Comparison of ENCODE assay signal across 8 cellular contexts in the genomic region with DNA sequence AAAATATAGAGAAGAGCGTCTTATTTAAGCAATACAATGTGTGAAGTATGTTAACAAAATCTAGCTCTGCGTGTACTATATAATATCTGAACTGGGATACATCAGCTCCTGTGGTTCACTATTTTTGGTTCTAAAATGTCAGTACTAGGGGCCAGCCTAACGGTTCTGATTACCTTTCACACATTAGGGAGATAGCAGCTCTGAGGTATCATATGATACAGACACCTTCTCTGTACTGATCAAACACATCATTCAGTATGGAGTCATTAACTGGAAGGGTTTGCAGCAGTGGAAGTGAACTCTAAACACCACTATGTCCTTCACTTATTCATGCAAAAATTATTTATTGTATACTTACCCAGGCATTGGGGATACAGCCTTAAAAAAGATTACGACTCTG. TPM values are rescaled to one million over a fixed set of nuclear protein-coding genes. Genes with fewer than 3 reads are reported as not detected.
DNase-seq lines count a peak whose midpoint lies in the region; ATAC-seq and TF ChIP-seq lines count a peak whose summit lies in the region.

No MANE protein-coding gene starts in this region.

- peak overlapping the region; percentile 58 for H2AFZ ChIP-seq in HCT116 (ENCODE audit: low read depth, low read length, poor library complexity, severe bottlenecking)

- H3K27me3 ChIP-seq in HCT116 (ENCODE audit: insufficient read depth, low read length) = no peaks in the 10 kb centered on the region

- H3K36me3 ChIP-seq in HCT116 (ENCODE audit: control insufficient read depth in 1 of 2, insufficient read depth in 2 of 2, low read length in 2 of 2) = no peaks in the 10 kb centered on the region
- no peaks in the 10 kb centered on the region for H3K36me3 ChIP-seq in mesodermal cell (ENCODE audit: control insufficient read depth, insufficient read depth, low read length)

- no peak for TF ChIP-seq CTCF in HCT116 (IDR thresholded peaks at IDR 0.05 in 2 of 3, conservative IDR thresholded peaks at IDR 0.05 in 1 of 3; ENCODE audit: borderline replicate concordance in 1 of 3, insufficient read depth in 1 of 3, low read depth in 2 of 3, low read length in 2 of 3)

- CTCF ChIA-PET in HCT116 (lab: Charles Lee) = no interaction called here

- no peaks in the 10 kb centered on the region for H3K9me3 ChIP-seq in HCT116 (ENCODE audit: control insufficient read depth in 1 of 2, insufficient read depth in 1 of 2, low read depth in 1 of 2, low read length in 2 of 2)
- H3K9me3 ChIP-seq in mesodermal cell (ENCODE audit: control insufficient read depth, low read length) = no peaks in the 10 kb centered on the region

- intact Hi-C loops in HCT116 (cut with micrococcal nuclease) = loop anchor here (2.0 to 10.0 kb wide), 2 partner anchors 129 to 229 kb away; partner anchors contain the start of gene ERAP1

- H3K79me2 ChIP-seq in HCT116 (ENCODE audit: insufficient read depth, low read length) = peaks cover 23% of the 10 kb centered on the region

- RAD21 ChIA-PET in HCT116 (lab: Charles Lee; ENCODE audit: low non-redundant PET in 1 of 2, low total read pairs in 2 of 2, uncharacterized antibody in 2 of 2, unreplicated experiment in 2 of 2) = no interaction called here

- BruUV-seq in HCT116 (replicated peaks; lab: Mats Ljungman, UMichigan) = no TSS peak

- WGBS in mesodermal cell (ENCODE audit: insufficient coverage in 2 of 2), 2 experiments = 65 to 100% methylated on average over 2 of the region's 4 CpGs

- no peak for TF ChIP-seq RAD21 in HCT116 (IDR thresholded peaks at IDR 0.05; ENCODE audit: low read depth)

- POLR2A ChIA-PET in HCT116 (lab: Charles Lee) = no interaction called here

- peak overlapping the region; percentile 87 for H3K27ac ChIP-seq in HCT116 (ENCODE audit: low read depth, low read length)
- H3K27ac ChIP-seq in angular gyrus (ENCODE audit: low read depth, low read length) = peak overlapping the region; percentile 99
- peak overlapping the region; percentile 84 for H3K27ac ChIP-seq in mesodermal cell (ENCODE audit: low read depth, low read length, severe bottlenecking)

- no peak for TF ChIP-seq POLR2A in HCT116 (IDR thresholded peaks at IDR 0.05; ENCODE audit: borderline replicate concordance, extremely low read depth, insufficient read depth, insufficient read length)

- DNase-seq in A172 (ENCODE audit: low spot score) = peak; percentile 6
- DNase-seq in HCT116 (ENCODE audit: low read depth, low spot score) = no peak
- no peak for DNase-seq in NCI-H1930 (lab: John Stamatoyannopoulos, UW)
- DNase-seq in RPMI8226 = no peak

- H3K4me3 ChIP-seq in HCT116 (replicated peaks in 1 of 2; ENCODE audit: low read depth in 1 of 2, low read length in 2 of 2) = peak overlapping the region; percentile 70 to 83
- peak overlapping the region; percentile 71 for H3K4me3 ChIP-seq in mesodermal cell (ENCODE audit: extremely low read depth, insufficient read depth, low read length, poor library complexity, severe bottlenecking)

- H3K4me2 ChIP-seq in HCT116 (ENCODE audit: low read length) = peak overlapping the region; percentile 99

- H3K9me2 ChIP-seq in HCT116 (ENCODE audit: insufficient read depth) = no peaks in the 10 kb centered on the region

- H4K20me1 ChIP-seq in HCT116 (ENCODE audit: insufficient read depth) = no peaks in the 10 kb centered on the region

- H3K9ac ChIP-seq in HCT116 (ENCODE audit: low read length) = peak overlapping the region; percentile 79

- H3K4me1 ChIP-seq in HCT116 (ENCODE audit: control insufficient read depth in 1 of 2, insufficient read depth in 2 of 2, low read length in 2 of 2) = peaks cover 17 to 36% of the 10 kb centered on the region in 2 experiments; a peak in 3 of 4 replicates
- H3K4me1 ChIP-seq in mesodermal cell (ENCODE audit: control insufficient read depth, insufficient read depth, low read length, poor library complexity, severe bottlenecking) = no peaks in the 10 kb centered on the region

- ATAC-seq in HCT116 = no peak
- ATAC-seq in HG03520 (IDR thresholded peaks at IDR 0.05; ENCODE audit: unreplicated experiment) = no peak
- no peak for ATAC-seq in GM18867 (IDR thresholded peaks at IDR 0.05; ENCODE audit: unreplicated experiment)

TF ChIP-seq in HCT116, 20 proteins besides CTCF, POLR2A, EP300 and RAD21:
- TF ChIP-seq ZBTB33 (IDR thresholded peaks at IDR 0.05; ENCODE audit: extremely low read depth, insufficient replicate concordance, low read length) (no peak), SP1 (IDR thresholded peaks at IDR 0.05; ENCODE audit: low read depth) (no peak), JUND (IDR thresholded peaks at IDR 0.05) (no peak), SRF (IDR thresholded peaks at IDR 0.05; ENCODE audit: low read depth) (no peak), CEBPB (IDR thresholded peaks at IDR 0.05; ENCODE audit: low read depth) (no peak), POLR2AphosphoS5 (IDR thresholded peaks at IDR 0.05; ENCODE audit: low read depth, low read length) (no peak), SIN3A (IDR thresholded peaks at IDR 0.05; ENCODE audit: low read depth) (no peak), EZH2 (IDR thresholded peaks at IDR 0.05) (no peak), ELF1 (IDR thresholded peaks at IDR 0.05; ENCODE audit: borderline replicate concordance, low read depth) (no peak), ZFX (IDR thresholded peaks at IDR 0.05) (no peak), ATF3 (IDR thresholded peaks at IDR 0.05) (no peak), MAX (IDR thresholded peaks at IDR 0.05) (no peak), TCF7L2 (IDR thresholded peaks at IDR 0.05; ENCODE audit: borderline replicate concordance, extremely low read depth, insufficient read depth, insufficient read length) (no peak), CBX3 (IDR thresholded peaks at IDR 0.05; ENCODE audit: low read depth) (no peak), ZNF274 (IDR thresholded peaks at IDR 0.05; ENCODE audit: low read depth, low read length) (no peak), EGR1 (IDR thresholded peaks at IDR 0.05; ENCODE audit: low read depth) (no peak), EZH2phosphoT487 (IDR thresholded peaks at IDR 0.05; ENCODE audit: borderline replicate concordance) (no peak), YY1 (IDR thresholded peaks at IDR 0.05; ENCODE audit: extremely low read depth, insufficient replicate concordance, low read depth, low read length) (no peak)
- TF ChIP-seq, protein P1, sequence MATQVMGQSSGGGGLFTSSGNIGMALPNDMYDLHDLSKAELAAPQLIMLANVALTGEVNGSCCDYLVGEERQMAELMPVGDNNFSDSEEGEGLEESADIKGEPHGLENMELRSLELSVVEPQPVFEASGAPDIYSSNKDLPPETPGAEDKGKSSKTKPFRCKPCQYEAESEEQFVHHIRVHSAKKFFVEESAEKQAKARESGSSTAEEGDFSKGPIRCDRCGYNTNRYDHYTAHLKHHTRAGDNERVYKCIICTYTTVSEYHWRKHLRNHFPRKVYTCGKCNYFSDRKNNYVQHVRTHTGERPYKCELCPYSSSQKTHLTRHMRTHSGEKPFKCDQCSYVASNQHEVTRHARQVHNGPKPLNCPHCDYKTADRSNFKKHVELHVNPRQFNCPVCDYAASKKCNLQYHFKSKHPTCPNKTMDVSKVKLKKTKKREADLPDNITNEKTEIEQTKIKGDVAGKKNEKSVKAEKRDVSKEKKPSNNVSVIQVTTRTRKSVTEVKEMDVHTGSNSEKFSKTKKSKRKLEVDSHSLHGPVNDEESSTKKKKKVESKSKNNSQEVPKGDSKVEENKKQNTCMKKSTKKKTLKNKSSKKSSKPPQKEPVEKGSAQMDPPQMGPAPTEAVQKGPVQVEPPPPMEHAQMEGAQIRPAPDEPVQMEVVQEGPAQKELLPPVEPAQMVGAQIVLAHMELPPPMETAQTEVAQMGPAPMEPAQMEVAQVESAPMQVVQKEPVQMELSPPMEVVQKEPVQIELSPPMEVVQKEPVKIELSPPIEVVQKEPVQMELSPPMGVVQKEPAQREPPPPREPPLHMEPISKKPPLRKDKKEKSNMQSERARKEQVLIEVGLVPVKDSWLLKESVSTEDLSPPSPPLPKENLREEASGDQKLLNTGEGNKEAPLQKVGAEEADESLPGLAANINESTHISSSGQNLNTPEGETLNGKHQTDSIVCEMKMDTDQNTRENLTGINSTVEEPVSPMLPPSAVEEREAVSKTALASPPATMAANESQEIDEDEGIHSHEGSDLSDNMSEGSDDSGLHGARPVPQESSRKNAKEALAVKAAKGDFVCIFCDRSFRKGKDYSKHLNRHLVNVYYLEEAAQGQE (IDR thresholded peaks at IDR 0.05; ENCODE audit: low read depth) = no peak

RNA-seq across cellular contexts. Expression of gene LNPEP, which starts 2.1 kb away (rescaled TPM):
- 25.8 and 30.2 TPM in 2 replicates for total RNA-seq in A172 (2014; rRNA removed; shearing (Covaris generic))
- 14.9 TPM for total RNA-seq in HCT116 (2021; ENCODE audit: unreplicated experiment)
- 1.6 and 1.9 TPM in 2 replicates for polyA plus RNA-seq in HCT116 (2012)
- polyA plus RNA-seq in mesodermal cell (2013, experiment 1 of 2) = 8.4 TPM
- 8.2 TPM for polyA plus RNA-seq in mesodermal cell (2013, experiment 2 of 2)

RNA-seq across cellular contexts. Expression of gene ERAP2, which starts 57.5 kb away (rescaled TPM):
- total RNA-seq in A172 (2014; rRNA removed; shearing (Covaris generic)) = 91.9 and 97.0 TPM in 2 replicates
- total RNA-seq in HCT116 (2021; ENCODE audit: unreplicated experiment) = 2.2 TPM
- 0.42 and 0.87 TPM in 2 replicates for polyA plus RNA-seq in HCT116 (2012)
- polyA plus RNA-seq in mesodermal cell (2013, experiment 1 of 2) = 0.74 TPM
- polyA plus RNA-seq in mesodermal cell (2013, experiment 2 of 2) = 0.66 TPM

Comparison
In these comparisons a context has a peak if more than half of its experiments do, and no peak if none do; other contexts are left out.
1. RNA of gene ERAP2, which starts 57.5 kb away (total RNA-seq): 91.9 to 97.0 TPM in A172; 2.2 TPM in HCT116 (single experiment); every median in the first group is over 10 times any median in the second.
2. Peak in every context shown above with its lines, with median percentiles within 50 percentile points of each other: H3K27ac ChIP-seq.